1 cellular context compared by ENCODE assay signal in genomic region chr1:235675152-235675890, GRCh38.
TF ChIP-seq lines count a peak whose summit lies in the region.

No MANE protein-coding gene starts in this region.

TF ChIP-seq in GM23338, 12 proteins besides CTCF, POLR2A, EP300 and RAD21 (continued from another document):
- TF ChIP-seq ZNF462 (CRISPR knock-in tag; IDR thresholded peaks at IDR 0.05) (no peak), CREB1 (CRISPR knock-in tag; IDR thresholded peaks at IDR 0.05; ENCODE audit: low read depth) (no peak), REST (IDR thresholded peaks at IDR 0.05; ENCODE audit: unreplicated experiment) (no peak), JUNB (IDR thresholded peaks at IDR 0.05; ENCODE audit: unreplicated experiment) (no peak), STAT1 (IDR thresholded peaks at IDR 0.05; ENCODE audit: unreplicated experiment) (no peak)
TF ChIP-seq in GM23338: peak in this region for 0.
